In genomic region chr12:15701721-15702156, GRCh38 we compare ENCODE assay signal across 11 cellular contexts.
DNase-seq lines count a peak whose midpoint lies in the region; ATAC-seq, FAIRE-seq and TF ChIP-seq lines count a peak whose summit lies in the region.
"Had no signal": no experiment of that assay in that cellular context is flagged by ENCODE, and none has a peak within 500 bp of the region (broad histone marks: within the 10 kb centered on the region; RNA-seq: fewer than 3 reads in every experiment).

No MANE protein-coding gene starts in this region.

- ATAC-seq in sciatic nerve (peak; percentile 82), GM19023 (IDR thresholded peaks at IDR 0.05; ENCODE audit: unreplicated experiment) (no peak), GM18502 (IDR thresholded peaks at IDR 0.05; ENCODE audit: poor library complexity, unreplicated experiment) (no peak)

- peak; percentile 81 for FAIRE-seq in RCC 7860 (lab: Jason Lieb, UNC)

- DNase-seq in EL (peak; percentile 63), RCC 7860 (ENCODE audit: low spot score) (peak; percentile 16), fibroblast of pulmonary artery (ENCODE audit: low read depth) (peak; percentile 67), sciatic nerve (ENCODE audit: low spot score) (no peak), HK-2 (ENCODE audit: unreplicated experiment) (no peak), midbrain (lab: John Stamatoyannopoulos, UW) (no peak)
- DNase-seq: activated T-cell treated with anti-CD3 and anti-CD28 coated beads for 4 hours, islet precursor cell, NCI-H345 had no signal

- TF ChIP-seq CTCF in fibroblast of pulmonary artery (IDR thresholded peaks at IDR 0.05; ENCODE audit: low read length, missing control alignments) = no peak

- H3K4me3 ChIP-seq in fibroblast of pulmonary artery (replicated peaks; ENCODE audit: low read depth, low read length) = peak overlapping the region; percentile 5

- intact Hi-C loops in sciatic nerve (cut with DNase I) = no loop called here

Comparison
In these comparisons a context has a peak if more than half of its experiments do, and no peak if none do; other contexts are left out.
1. DNase-seq: peak in EL (single experiment), RCC 7860 (single experiment) and fibroblast of pulmonary artery (single experiment); none in sciatic nerve (single experiment), HK-2 (single experiment) and midbrain (single experiment).